ENCODE assay signal across 1 cellular context in genomic region chr6:26477431-26477830, GRCh38.
TF ChIP-seq lines count a peak whose summit lies in the region.

No MANE protein-coding gene starts in this region.

TF ChIP-seq in H1, 55 proteins besides CTCF, POLR2A, EP300 and RAD21:
- no peak for TF ChIP-seq SP2 (IDR thresholded peaks at IDR 0.05; ENCODE audit: low read length)
- TF ChIP-seq CBX8 (IDR thresholded peaks at IDR 0.05; ENCODE audit: borderline replicate concordance, low read depth, low read length) = no peak
- no peak for TF ChIP-seq NANOG (IDR thresholded peaks at IDR 0.05; ENCODE audit: insufficient read depth, low read depth, low read length, poor library complexity, severe bottlenecking)
- TF ChIP-seq ATF2 (IDR thresholded peaks at IDR 0.05; ENCODE audit: low read length) = no peak
- TF ChIP-seq ZNF274 (IDR thresholded peaks at IDR 0.05; ENCODE audit: borderline replicate concordance, extremely low read depth, low read length) = no peak
- no peak for TF ChIP-seq TAF7 (optimal IDR thresholded peaks at IDR 0.05; ENCODE audit: borderline replicate concordance, low read depth, low read length)
- TF ChIP-seq RBBP5 (IDR thresholded peaks at IDR 0.05; ENCODE audit: borderline replicate concordance, low read depth, low read length) = no peak
- TF ChIP-seq SIN3A (conservative IDR thresholded peaks at IDR 0.05 in 1 of 2, IDR thresholded peaks at IDR 0.05 in 1 of 2; ENCODE audit: low read depth in 1 of 2, low read length in 2 of 2) = no peak
- TF ChIP-seq SP4 (IDR thresholded peaks at IDR 0.05; ENCODE audit: low read length) = no peak
TF ChIP-seq in H1: peak in this region for 0.
